Comparison of ENCODE assay signal across 1 cellular context in genomic region chr11:76667856-76668255, GRCh38.
TF ChIP-seq lines count a peak whose summit lies in the region.

No MANE protein-coding gene starts in this region.

TF ChIP-seq in H1, 55 proteins besides CTCF, POLR2A, EP300 and RAD21:
- TF ChIP-seq TBP (IDR thresholded peaks at IDR 0.05; ENCODE audit: low read depth, low read length), result no peak
- TF ChIP-seq SUZ12 (IDR thresholded peaks at IDR 0.05; ENCODE audit: low read length), result no peak
- TF ChIP-seq SP2 (IDR thresholded peaks at IDR 0.05; ENCODE audit: low read length), result no peak
- no peak for TF ChIP-seq KDM4A (IDR thresholded peaks at IDR 0.05; ENCODE audit: low read depth, low read length, severe bottlenecking)
- TF ChIP-seq SIRT6 (IDR thresholded peaks at IDR 0.05; ENCODE audit: low read length), result no peak
- no peak for TF ChIP-seq ZNF274 (IDR thresholded peaks at IDR 0.05; ENCODE audit: borderline replicate concordance, extremely low read depth, low read length)
- TF ChIP-seq CHD1 (IDR thresholded peaks at IDR 0.05; ENCODE audit: low read depth, low read length), result no peak
- no peak for TF ChIP-seq CHD2 (IDR thresholded peaks at IDR 0.05; ENCODE audit: low read length)
- TF ChIP-seq CHD7 (IDR thresholded peaks at IDR 0.05; ENCODE audit: insufficient replicate concordance, low read length), result no peak
- TF ChIP-seq YY1 (IDR thresholded peaks at IDR 0.05; ENCODE audit: low read depth, low read length), result no peak
- TF ChIP-seq EZH2 (IDR thresholded peaks at IDR 0.05; ENCODE audit: low read depth, low read length, severe bottlenecking), result no peak
- TF ChIP-seq TCF12 (IDR thresholded peaks at IDR 0.05; ENCODE audit: low read depth, low read length), result no peak
